Comparison of ENCODE assay signal across 8 cellular contexts in the genomic region with DNA sequence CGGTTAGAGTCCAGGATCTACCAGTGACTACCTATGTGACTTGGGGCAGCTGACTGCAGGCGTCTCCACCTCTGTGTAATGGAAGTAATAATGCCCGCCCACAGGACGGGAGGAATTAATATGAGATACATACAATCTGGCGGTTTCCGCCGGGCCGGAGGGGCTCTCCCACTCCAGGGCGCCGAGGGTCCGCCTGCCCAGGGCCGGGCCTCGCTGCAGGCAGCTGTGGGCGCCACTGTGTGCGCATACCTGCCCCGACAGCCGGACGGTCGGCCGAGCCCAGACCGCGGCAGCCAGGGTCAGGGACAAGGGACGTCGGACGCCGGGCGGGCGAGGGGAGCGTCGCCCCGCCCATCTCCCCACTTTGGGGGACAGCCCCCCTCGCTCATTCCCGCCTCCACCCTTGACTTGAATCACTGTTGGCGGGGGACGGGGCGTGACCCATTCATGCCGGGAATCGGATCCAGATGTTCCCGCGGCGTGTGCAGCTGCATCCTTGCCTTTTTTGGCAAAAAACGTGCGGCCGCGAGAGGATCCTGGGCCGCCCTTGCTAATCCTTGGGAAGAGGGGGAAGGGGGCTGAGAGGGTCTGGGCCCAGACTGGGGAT. TPM values are rescaled to one million over a fixed set of nuclear protein-coding genes. Genes with fewer than 3 reads are reported as not detected.
DNase-seq lines count a peak whose midpoint lies in the region; ATAC-seq and TF ChIP-seq lines count a peak whose summit lies in the region.

No MANE protein-coding gene starts in this region.

- no peaks in the 10 kb centered on the region for H3K9me3 Mint-ChIP-seq in MCF 10A (ENCODE audit: unreplicated experiment)
- no peaks in the 10 kb centered on the region for H3K9me3 Mint-ChIP-seq in activated T-helper 17 cell treated with anti-CD3 and anti-CD28 coated beads, Interleukin-2, amount 50 U/mL, for 72 hours

- H3K4me3 ChIP-seq in breast epithelium (peak overlapping the region; percentile 48 to 74 (median 64)), ovary (peak overlapping the region; percentile 40)

- H3K36me3 ChIP-seq in breast epithelium: no peaks in the 10 kb centered on the region
- no peaks in the 10 kb centered on the region for H3K36me3 ChIP-seq in ovary

- BruUV-seq in MCF 10A (replicated peaks; lab: Mats Ljungman, UMichigan): no TSS peak

- TF ChIP-seq CTCF in breast epithelium (IDR thresholded peaks at IDR 0.05): no peak
- TF ChIP-seq CTCF in MCF 10A (IDR thresholded peaks at IDR 0.05; ENCODE audit: unreplicated experiment): no peak
- TF ChIP-seq CTCF in ovary (IDR thresholded peaks at IDR 0.05): no peak

- peak; percentile 85 for TF ChIP-seq EP300 in ovary (IDR thresholded peaks at IDR 0.05)

- H3K27me3 Mint-ChIP-seq in MCF 10A (ENCODE audit: insufficient read depth, unreplicated experiment): no peaks in the 10 kb centered on the region
- H3K27me3 Mint-ChIP-seq in activated T-helper 17 cell treated with anti-CD3 and anti-CD28 coated beads, Interleukin-2, amount 50 U/mL, for 72 hours: no peaks in the 10 kb centered on the region

- H3K9me3 ChIP-seq in breast epithelium (no peaks in the 10 kb centered on the region), ovary (no peaks in the 10 kb centered on the region)

- H3K27me3 ChIP-seq in breast epithelium (no peaks in the 10 kb centered on the region), ovary (no peaks in the 10 kb centered on the region)

- peak overlapping the region; percentile 85 to 95 for H3K27ac ChIP-seq in breast epithelium
- H3K27ac ChIP-seq in ovary: peak overlapping the region; percentile 26 to 75

- peaks cover 31% of the 10 kb centered on the region for H3K36me3 Mint-ChIP-seq in MCF 10A (ENCODE audit: insufficient read depth, unreplicated experiment)
- H3K36me3 Mint-ChIP-seq in activated T-helper 17 cell treated with anti-CD3 and anti-CD28 coated beads, Interleukin-2, amount 50 U/mL, for 72 hours (ENCODE audit: low read depth): peaks cover 18% of the 10 kb centered on the region

- H3K4me1 ChIP-seq in breast epithelium (peaks cover 9 to 26% of the 10 kb centered on the region in 2 donors), ovary (ENCODE audit: insufficient read depth) (peaks cover 20% of the 10 kb centered on the region)

- POLR2A ChIA-PET in MCF 10A (lab: Yijun Ruan, JAX): no interaction called here

- H3K4me1 Mint-ChIP-seq in MCF 10A (ENCODE audit: insufficient read depth, unreplicated experiment): peaks cover 18% of the 10 kb centered on the region
- peaks cover 29% of the 10 kb centered on the region for H3K4me1 Mint-ChIP-seq in activated T-helper 17 cell treated with anti-CD3 and anti-CD28 coated beads, Interleukin-2, amount 50 U/mL, for 72 hours

- peak; percentile 82 for ATAC-seq in activated T-helper 17 cell treated with anti-CD3 and anti-CD28 coated beads, Interleukin-2, amount 50 U/mL, for 72 hours (replicated peaks)
- no peak for ATAC-seq in HG02623 (IDR thresholded peaks at IDR 0.05; ENCODE audit: unreplicated experiment)
- ATAC-seq in HG03460 (IDR thresholded peaks at IDR 0.05; ENCODE audit: unreplicated experiment): no peak
- no peak for ATAC-seq in HG02870 (IDR thresholded peaks at IDR 0.05; ENCODE audit: unreplicated experiment)

- DNase-seq in breast epithelium (ENCODE audit: low spot score in 2 of 2): peak; percentile 69 to 80
- DNase-seq in MCF 10A (ENCODE audit: unreplicated experiment): no peak
- peak; percentile 9 for DNase-seq in germinal center (ENCODE audit: low spot score)
- DNase-seq in ovary: peak; percentile 84 to 95 (median 86)

- H3K4me3 Mint-ChIP-seq in MCF 10A (ENCODE audit: unreplicated experiment): no peak overlapping the region
- peak overlapping the region; percentile 77 for H3K4me3 Mint-ChIP-seq in activated T-helper 17 cell treated with anti-CD3 and anti-CD28 coated beads, Interleukin-2, amount 50 U/mL, for 72 hours

- WGBS in ovary, 3 donors: 1 to 2% (median 1%) methylated on average over 42 to 46 of the region's 46 CpGs

- intact Hi-C loops in breast epithelium (cut with DNase I; ENCODE audit: low total_unique reads) (no loop called here), MCF 10A (cut with micrococcal nuclease) (no loop called here), ovary (cut with DNase I) (no loop called here)

- no peak for TF ChIP-seq POLR2A in breast epithelium (IDR thresholded peaks at IDR 0.05)
- no peak for TF ChIP-seq POLR2A in ovary (IDR thresholded peaks at IDR 0.05)

- CTCF ChIA-PET in MCF 10A (lab: Yijun Ruan, JAX): no interaction called here

- no peak overlapping the region for H3K27ac Mint-ChIP-seq in MCF 10A (ENCODE audit: low read depth, unreplicated experiment)
- no peak overlapping the region for H3K27ac Mint-ChIP-seq in activated T-helper 17 cell treated with anti-CD3 and anti-CD28 coated beads, Interleukin-2, amount 50 U/mL, for 72 hours

RNA-seq across cellular contexts. Expression of a gene that starts 6.1 kb away (rescaled TPM):
- 10 to 100 TPM; 51.8 to 61.8 (median 54.4) TPM for total RNA-seq in breast epithelium
- total RNA-seq in MCF 10A (2022): 55.6 and 61.7 TPM in 2 replicates
- total RNA-seq in activated T-helper 17 cell treated with anti-CD3 and anti-CD28 coated beads, Interleukin-2, amount 50 U/mL, for 72 hours: 100 to 1,000 TPM in 1 of 2 donors, 10 to 100 TPM in 1; 77.5 to 129 TPM
- total RNA-seq in ovary: 10 to 100 TPM; 29.0 to 62.5 (median 44.3) TPM
- 100 to 1,000 TPM in 1 of 2 donors, 10 to 100 TPM in 1; 27.4 to 110 TPM for polyA plus RNA-seq in ovary

RNA-seq across cellular contexts. Expression of a gene that starts 9.4 kb away (rescaled TPM):
- total RNA-seq in breast epithelium: 10 to 100 TPM; 11.8 to 22.6 (median 21.4) TPM
- total RNA-seq in MCF 10A (2022): 13.5 and 18.8 TPM in 2 replicates
- total RNA-seq in activated T-helper 17 cell treated with anti-CD3 and anti-CD28 coated beads, Interleukin-2, amount 50 U/mL, for 72 hours: 10 to 100 TPM in 1 of 2 donors, 1 to 10 TPM in 1; 8.6 to 15.5 TPM
- total RNA-seq in ovary: 10 to 100 TPM; 19.4 to 63.3 (median 40.4) TPM
- 10 to 100 TPM; 13.9 to 28.8 TPM for polyA plus RNA-seq in ovary

RNA-seq across cellular contexts. Expression of a gene that starts 16.7 kb away (rescaled TPM):
- 10 to 100 TPM; 22.6 to 29.2 (median 25.6) TPM for total RNA-seq in breast epithelium
- 66.5 and 70.3 TPM in 2 replicates for total RNA-seq in MCF 10A (2022)
- total RNA-seq in activated T-helper 17 cell treated with anti-CD3 and anti-CD28 coated beads, Interleukin-2, amount 50 U/mL, for 72 hours: 10 to 100 TPM; 41.1 to 60.8 TPM
- total RNA-seq in ovary: 10 to 100 TPM; 17.4 to 38.5 (median 29.7) TPM
- 10 to 100 TPM; 20.9 to 35.1 TPM for polyA plus RNA-seq in ovary

RNA-seq across cellular contexts. Expression of a gene that starts 49.0 kb away (rescaled TPM):
- 10 to 100 TPM; 21.3 to 34.1 (median 25.6) TPM for total RNA-seq in breast epithelium
- total RNA-seq in MCF 10A (2022): 4.7 and 5.9 TPM in 2 replicates
- 10 to 100 TPM; 21.6 to 26.9 TPM for total RNA-seq in activated T-helper 17 cell treated with anti-CD3 and anti-CD28 coated beads, Interleukin-2, amount 50 U/mL, for 72 hours
- 10 to 100 TPM; 23.2 to 68.5 (median 33.7) TPM for total RNA-seq in ovary
- polyA plus RNA-seq in ovary: 10 to 100 TPM; 23.2 to 30.3 TPM

RNA-seq across cellular contexts. Expression of a gene that starts 50.7 kb away (rescaled TPM):
- total RNA-seq in breast epithelium: under 1 TPM in 1 of 3 donors, not detected in 2; 0.29 TPM
- total RNA-seq in MCF 10A (2022): 0.14 TPM in 1 of 2 replicates, not detected in the other
- under 1 TPM; 0.11 TPM for total RNA-seq in activated T-helper 17 cell treated with anti-CD3 and anti-CD28 coated beads, Interleukin-2, amount 50 U/mL, for 72 hours
- under 1 TPM in 4 of 7 donors, not detected in 3; 0.10 to 0.53 (median 0.33) TPM for total RNA-seq in ovary
- polyA plus RNA-seq in ovary: under 1 TPM in 1 of 2 donors, not detected in 1; 0.04 TPM
